Comparison of ENCODE assay signal across 18 cellular contexts in the genomic region with DNA sequence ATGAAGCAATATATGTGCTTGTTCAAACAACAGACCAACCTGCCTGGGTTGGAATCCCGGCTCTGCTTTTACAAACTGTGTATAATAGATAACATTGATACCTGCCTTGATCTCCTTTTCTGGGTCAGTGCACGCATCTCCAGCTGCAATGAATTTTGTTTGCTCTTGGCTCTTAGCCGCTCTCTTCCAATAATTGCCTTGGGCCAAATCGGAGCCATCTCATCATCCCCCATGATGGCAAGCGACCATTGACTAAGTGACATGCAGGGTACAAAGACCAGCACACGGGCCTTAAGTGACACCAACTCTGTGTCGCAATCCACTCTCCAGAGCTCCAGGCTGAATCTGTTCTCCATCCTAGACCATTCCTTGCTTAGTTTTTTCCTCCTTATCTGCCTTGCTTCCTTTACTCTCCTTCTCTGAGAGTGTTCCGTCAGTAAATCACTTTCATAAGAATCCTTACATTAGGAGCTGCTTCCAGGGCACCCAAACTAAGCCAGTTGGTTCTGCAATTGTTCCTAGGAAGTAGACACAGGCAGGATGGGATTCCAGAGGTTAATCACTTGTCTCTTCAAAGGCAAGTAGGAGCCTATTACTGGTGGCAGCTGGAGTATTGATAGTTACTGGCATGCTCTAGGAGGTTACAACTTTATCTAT.
DNase-seq lines count a peak whose midpoint lies in the region; ATAC-seq and TF ChIP-seq lines count a peak whose summit lies in the region.
"Had no signal": no experiment of that assay in that cellular context is flagged by ENCODE, and none has a peak within 500 bp of the region (broad histone marks: within the 10 kb centered on the region; RNA-seq: fewer than 3 reads in every experiment).

No MANE protein-coding gene starts in this region.

- H3K4me3 Mint-ChIP-seq in progenitor cell of endocrine pancreas (ENCODE audit: low read depth), result no peak overlapping the region
- H3K4me3 Mint-ChIP-seq in CD4-positive, alpha-beta memory T cell, result no peak overlapping the region
- H3K4me3 Mint-ChIP-seq: activated CD4-positive, alpha-beta T cell treated with anti-CD3 and anti-CD28 coated beads, Interleukin-2, amount 10 ng/mL, durations not matched to agents 7 days and 5 days; CD8-positive, alpha-beta T cell; HFFc6 had no signal

- intact Hi-C loops in CD4-positive, alpha-beta memory T cell (cut with micrococcal nuclease), result no loop called here

- no peaks in the 10 kb centered on the region for H3K36me3 ChIP-seq in CD4-positive, alpha-beta memory T cell (ENCODE audit: insufficient read depth, low read length)
- H3K36me3 ChIP-seq: Peyer's patch, upper lobe of left lung had no signal

- TF ChIP-seq CTCF in fibroblast of pulmonary artery (IDR thresholded peaks at IDR 0.05; ENCODE audit: low read length, missing control alignments) (no peak), progenitor cell of endocrine pancreas (IDR thresholded peaks at IDR 0.05; ENCODE audit: unreplicated experiment) (no peak)

- DNase-seq in NCI-H2196 (lab: John Stamatoyannopoulos, UW; ENCODE audit: unreplicated experiment), result peak; percentile 39
- DNase-seq in NCI-H2196 treated with DMSO at 0.1 percent for 48 hours (lab: John Stamatoyannopoulos, UW; ENCODE audit: unreplicated experiment), result no peak
- peak; percentile 72 for DNase-seq in NCI-H748 treated with DMSO at 0.1 percent for 48 hours (lab: John Stamatoyannopoulos, UW)
- DNase-seq in fibroblast of pulmonary artery (ENCODE audit: low read depth), result peak; percentile 28
- DNase-seq in progenitor cell of endocrine pancreas (ENCODE audit: low spot score, unreplicated experiment), result no peak
- DNase-seq in CD4-positive, alpha-beta memory T cell, result no peak
- DNase-seq in central memory CD4-positive, alpha-beta T cell, result no peak
- DNase-seq: activated CD4-positive, alpha-beta T cell treated with anti-CD3 and anti-CD28 coated beads, Interleukin-2, amount 10 ng/mL, durations not matched to agents 7 days and 5 days; activated naive CD4-positive, alpha-beta T cell treated with Interleukin-2 at 50 U/mL for 16 hours; CD8-positive, alpha-beta T cell; dorsolateral prefrontal cortex; NCI-H1694; NCI-H526; Peyer's patch; stimulated activated naive CD4-positive, alpha-beta T cell treated with Interleukin-2 at 50 U/mL for 16 hours; upper lobe of left lung had no signal

- POLR2A ChIA-PET in CD4-positive, alpha-beta memory T cell (lab: Charles Lee; ENCODE audit: partially characterized antibody), result no interaction called here

- H3K4me1 Mint-ChIP-seq in progenitor cell of endocrine pancreas (ENCODE audit: low read depth), result peaks cover 17% of the 10 kb centered on the region
- no peaks in the 10 kb centered on the region for H3K4me1 Mint-ChIP-seq in CD4-positive, alpha-beta memory T cell
- H3K4me1 Mint-ChIP-seq: activated CD4-positive, alpha-beta T cell treated with anti-CD3 and anti-CD28 coated beads, Interleukin-2, amount 10 ng/mL, durations not matched to agents 7 days and 5 days had no signal

- CTCF ChIA-PET in CD4-positive, alpha-beta memory T cell (lab: Charles Lee; ENCODE audit: partially characterized antibody), result no interaction called here

- H3K4me3 ChIP-seq in fibroblast of pulmonary artery (replicated peaks; ENCODE audit: low read depth, low read length), result no peak overlapping the region
- H3K4me3 ChIP-seq in CD4-positive, alpha-beta memory T cell (ENCODE audit: low read length in 2 of 2), result no peak overlapping the region
- H3K4me3 ChIP-seq: Peyer's patch, upper lobe of left lung had no signal

- no peaks in the 10 kb centered on the region for H3K9me3 Mint-ChIP-seq in progenitor cell of endocrine pancreas (ENCODE audit: low read depth)
- no peaks in the 10 kb centered on the region for H3K9me3 Mint-ChIP-seq in CD4-positive, alpha-beta memory T cell
- H3K9me3 Mint-ChIP-seq: activated CD4-positive, alpha-beta T cell treated with anti-CD3 and anti-CD28 coated beads, Interleukin-2, amount 10 ng/mL, durations not matched to agents 7 days and 5 days; CD8-positive, alpha-beta T cell; HFFc6 had no signal

- no peak overlapping the region for H3K27ac ChIP-seq in CD4-positive, alpha-beta memory T cell (ENCODE audit: low read depth, low read length)
- H3K27ac ChIP-seq: Peyer's patch, upper lobe of left lung had no signal

- no peaks in the 10 kb centered on the region for H3K27me3 Mint-ChIP-seq in progenitor cell of endocrine pancreas
- peaks cover 9 to 13% of the 10 kb centered on the region in 2 donors for H3K27me3 Mint-ChIP-seq in CD4-positive, alpha-beta memory T cell
- H3K27me3 Mint-ChIP-seq: activated CD4-positive, alpha-beta T cell treated with anti-CD3 and anti-CD28 coated beads, Interleukin-2, amount 10 ng/mL, durations not matched to agents 7 days and 5 days had no signal

- H3K27ac Mint-ChIP-seq in progenitor cell of endocrine pancreas, result peak overlapping the region; percentile 0
- no peak overlapping the region for H3K27ac Mint-ChIP-seq in CD4-positive, alpha-beta memory T cell
- H3K27ac Mint-ChIP-seq: activated CD4-positive, alpha-beta T cell treated with anti-CD3 and anti-CD28 coated beads, Interleukin-2, amount 10 ng/mL, durations not matched to agents 7 days and 5 days; CD8-positive, alpha-beta T cell had no signal

- no peaks in the 10 kb centered on the region for H3K27me3 ChIP-seq in CD4-positive, alpha-beta memory T cell (ENCODE audit: insufficient read depth, low read length)
- H3K27me3 ChIP-seq: dorsolateral prefrontal cortex, Peyer's patch, upper lobe of left lung had no signal

- no peaks in the 10 kb centered on the region for H3K36me3 Mint-ChIP-seq in progenitor cell of endocrine pancreas (ENCODE audit: insufficient read depth)
- no peaks in the 10 kb centered on the region for H3K36me3 Mint-ChIP-seq in CD4-positive, alpha-beta memory T cell
- H3K36me3 Mint-ChIP-seq: CD8-positive, alpha-beta T cell had no signal

- no peaks in the 10 kb centered on the region for H3K4me1 ChIP-seq in CD4-positive, alpha-beta memory T cell (ENCODE audit: insufficient read depth, low read length)
- H3K4me1 ChIP-seq: Peyer's patch, upper lobe of left lung had no signal

- H3K9me3 ChIP-seq in CD4-positive, alpha-beta memory T cell (ENCODE audit: control insufficient read depth in 1 of 2, low read length in 2 of 2), result no peaks in the 10 kb centered on the region
- H3K9me3 ChIP-seq: Peyer's patch, upper lobe of left lung had no signal

- no peak for ATAC-seq in HG03565 (IDR thresholded peaks at IDR 0.05; ENCODE audit: unreplicated experiment)
- ATAC-seq: CD8-positive, alpha-beta T cell had no signal

Comparison
In these comparisons a context has a peak if more than half of its experiments do, and no peak if none do; other contexts are left out.
1. DNase-seq: peak in NCI-H2196 (single experiment), NCI-H748 treated with DMSO at 0.1 percent for 48 hours (single experiment) and fibroblast of pulmonary artery (single experiment); none in NCI-H2196 treated with DMSO at 0.1 percent for 48 hours (single experiment), progenitor cell of endocrine pancreas (single experiment), CD4-positive, alpha-beta memory T cell (0 of 5) and central memory CD4-positive, alpha-beta T cell (single experiment).